In genomic region chr16:52068447-52069074, GRCh38 we compare ENCODE assay signal across 8 cellular contexts.
DNase-seq lines count a peak whose midpoint lies in the region; ATAC-seq and TF ChIP-seq lines count a peak whose summit lies in the region.

No MANE protein-coding gene starts in this region.

- WGBS in hepatocyte (ENCODE audit: low lambda C conversion rate, missing lambda C conversion rate): 32% methylated on average over 8 of the region's 8 CpGs

- ATAC-seq in GM18498 (IDR thresholded peaks at IDR 0.05; ENCODE audit: unreplicated experiment): no peak
- ATAC-seq in GM19328 (IDR thresholded peaks at IDR 0.05; ENCODE audit: unreplicated experiment): no peak

- H3K9me2 ChIP-seq in hepatocyte (replicated peaks; ENCODE audit: insufficient read depth): no peaks in the 10 kb centered on the region

- H3K4me3 ChIP-seq in hepatocyte: no peak overlapping the region

- no peaks in the 10 kb centered on the region for H3K9me3 ChIP-seq in hepatocyte (ENCODE audit: low read depth)

- peaks cover 4% of the 10 kb centered on the region for H3K4me1 ChIP-seq in hepatocyte (ENCODE audit: insufficient read depth)

- H3K27ac ChIP-seq in hepatocyte (no peak overlapping the region), temporal lobe (ENCODE audit: low read depth, low read length) (peak overlapping the region; percentile 96)

- no peak overlapping the region for H2AFZ ChIP-seq in hepatocyte

- peak; percentile 80 for TF ChIP-seq CTCF in hepatocyte (IDR thresholded peaks at IDR 0.05; ENCODE audit: poor library complexity)

- DNase-seq in NCI-H2081 (lab: John Stamatoyannopoulos, UW) (peak; percentile 36 to 71), NCI-H2081 treated with DMSO at 0.1 percent for 48 hours (lab: John Stamatoyannopoulos, UW) (no peak), RKO (ENCODE audit: low spot score) (peak; percentile 42), hepatocyte (ENCODE audit: low spot score) (peak; percentile 66), GOT3 (lab: John Stamatoyannopoulos, UW) (no peak)

- peak overlapping the region; percentile 27 for H3K4me2 ChIP-seq in hepatocyte

- no peaks in the 10 kb centered on the region for H3K27me3 ChIP-seq in hepatocyte

- no peaks in the 10 kb centered on the region for H3K79me2 ChIP-seq in hepatocyte

- no peaks in the 10 kb centered on the region for H4K20me1 ChIP-seq in hepatocyte (ENCODE audit: insufficient read depth, poor library complexity, severe bottlenecking)

- no peaks in the 10 kb centered on the region for H3K36me3 ChIP-seq in hepatocyte (replicated peaks; ENCODE audit: insufficient read depth, low read depth)

Comparison
In these comparisons a context has a peak if more than half of its experiments do, and no peak if none do; other contexts are left out.
1. DNase-seq: peak in NCI-H2081 (2 of 2), RKO (single experiment) and hepatocyte (single experiment); none in NCI-H2081 treated with DMSO at 0.1 percent for 48 hours (single experiment) and GOT3 (single experiment).